1 cellular context compared by ENCODE assay signal in the genomic region with DNA sequence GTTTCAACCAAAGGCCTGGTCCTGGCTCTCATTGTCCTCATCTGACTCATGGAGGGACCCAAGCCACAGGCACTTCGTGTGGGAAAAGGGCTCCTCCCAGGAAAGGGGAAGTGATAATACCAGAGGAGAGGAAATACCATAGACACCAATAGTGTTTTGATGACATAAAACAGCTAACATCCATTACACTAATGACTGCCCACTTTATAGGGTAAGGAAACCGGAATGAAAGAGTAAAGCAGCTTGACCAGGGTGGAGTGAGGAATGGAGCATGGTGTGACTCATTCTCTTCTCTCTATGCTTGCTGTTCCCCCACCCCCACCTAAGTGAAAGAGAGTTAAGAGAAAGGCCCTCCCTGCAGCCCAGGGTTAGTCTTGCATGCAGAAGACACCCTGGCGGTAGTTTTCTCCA.
TF ChIP-seq lines count a peak whose summit lies in the region.

No MANE protein-coding gene starts in this region.

TF ChIP-seq in HCT116, 20 proteins besides CTCF, POLR2A, EP300 and RAD21 (continued from another document):
- no peak for TF ChIP-seq CEBPB (IDR thresholded peaks at IDR 0.05; ENCODE audit: low read depth)
- no peak for TF ChIP-seq YY1 (IDR thresholded peaks at IDR 0.05; ENCODE audit: extremely low read depth, insufficient replicate concordance, low read depth, low read length)
